Comparison of ENCODE assay signal across 17 cellular contexts in genomic region chr2:76281176-76281841, GRCh38.
DNase-seq lines count a peak whose midpoint lies in the region; ATAC-seq and TF ChIP-seq lines count a peak whose summit lies in the region.
"Had no signal": no experiment of that assay in that cellular context is flagged by ENCODE, and none has a peak within 500 bp of the region (broad histone marks: within the 10 kb centered on the region; RNA-seq: fewer than 3 reads in every experiment).

No MANE protein-coding gene starts in this region.

- ATAC-seq in SK-N-SH treated with all-trans-retinoic acid at 6 μM for 48 hours (no peak; the same call in 2 of the 3 replicates), GM21367 (IDR thresholded peaks at IDR 0.05; ENCODE audit: unreplicated experiment) (no peak)

- DNase-seq in NCI-H748 (lab: John Stamatoyannopoulos, UW; ENCODE audit: unreplicated experiment) (peak; percentile 2), NCI-H748 treated with DMSO at 0.1 percent for 48 hours (lab: John Stamatoyannopoulos, UW) (no peak), NCI-H2171 treated with DMSO at 0.1 percent for 48 hours (lab: John Stamatoyannopoulos, UW) (peak; percentile 27), pons (ENCODE audit: low spot score) (peak; percentile 12), NCI-H345 (lab: John Stamatoyannopoulos, UW) (no peak)
- DNase-seq in activated CD4-positive, alpha-beta T cell treated with anti-CD3 and anti-CD28 coated beads, Interleukin-2, amount 50 U/mL, for 4 hours = no peak
- DNase-seq: activated CD4-positive, alpha-beta T cell treated with anti-CD3 and anti-CD28 coated beads for 1 hour; activated naive CD4-positive, alpha-beta T cell; activated T-cell treated with anti-CD3 and anti-CD28 coated beads, Interleukin-2, amount 50 U/mL, for 48 hours; brain microvascular endothelial cell; NCI-H2107; occipital lobe; SIG-M5; stimulated activated CD4-positive, alpha-beta T cell treated with anti-CD3 and anti-CD28 coated beads, Interleukin-2, amount 100 ng/mL, for 24 hours; T-helper 1 cell had no signal

TF ChIP-seq in SK-N-SH treated with all-trans-retinoic acid at 6 μM for 48 hours, 23 proteins besides CTCF, POLR2A, EP300 and RAD21:
- TF ChIP-seq TCF4 (CRISPR knock-in tag; IDR thresholded peaks at IDR 0.05; ENCODE audit: borderline replicate concordance) (peak; percentile 32; the same call in 1 of the 2 replicates), ZFP30 (CRISPR knock-in tag; IDR thresholded peaks at IDR 0.05) (no peak)
TF ChIP-seq in SK-N-SH treated with all-trans-retinoic acid at 6 μM for 48 hours: peak in this region for 1.

Comparison
In these comparisons a context has a peak if more than half of its experiments do, and no peak if none do; other contexts are left out.
1. DNase-seq: peak in NCI-H748 (single experiment), NCI-H2171 treated with DMSO at 0.1 percent for 48 hours (single experiment) and pons (single experiment); none in NCI-H748 treated with DMSO at 0.1 percent for 48 hours (single experiment), activated CD4-positive, alpha-beta T cell treated with anti-CD3 and anti-CD28 coated beads, Interleukin-2, amount 50 U/mL, for 4 hours (0 of 2) and NCI-H345 (single experiment).